ENCODE assay signal across 25 cellular contexts in the genomic region with DNA sequence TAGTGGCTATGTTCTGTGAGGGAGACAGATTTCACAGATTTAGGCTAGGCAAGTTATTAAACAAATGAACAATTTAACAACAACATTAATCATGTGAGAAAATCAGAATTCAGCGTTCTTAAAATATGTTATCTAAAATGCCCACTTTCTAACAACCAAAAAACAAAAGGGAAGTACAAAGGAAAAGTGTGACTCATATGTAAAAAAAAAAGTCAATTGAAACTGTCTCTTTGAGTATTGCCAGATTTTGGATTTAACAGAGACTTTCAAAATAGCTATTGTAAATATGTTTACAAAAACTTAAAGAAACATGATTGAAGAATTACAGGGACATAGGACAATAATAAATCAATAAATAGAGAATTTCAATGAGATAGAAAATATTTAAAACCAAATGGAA. TPM values are rescaled to one million over a fixed set of nuclear protein-coding genes. Genes with fewer than 3 reads are reported as not detected.
"Had no signal": no experiment of that assay in that cellular context is flagged by ENCODE, and none has a peak within 500 bp of the region (broad histone marks: within the 10 kb centered on the region; RNA-seq: fewer than 3 reads in every experiment).

No MANE protein-coding gene starts in this region.

- H3K9me3 Mint-ChIP-seq: activated T-helper 17 cell treated with anti-CD3 and anti-CD28 coated beads, Interleukin-2, amount 50 U/mL, for 72 hours had no signal

- H3K36me3 ChIP-seq: colonic mucosa, spleen, thoracic aorta, upper lobe of left lung had no signal

- H3K9me3 ChIP-seq: colonic mucosa had no signal

- H3K4me3 ChIP-seq: colonic mucosa, hepatocyte, lung, spleen, thoracic aorta, upper lobe of left lung had no signal

- ATAC-seq: activated T-helper 17 cell treated with anti-CD3 and anti-CD28 coated beads, Interleukin-2, amount 50 U/mL, for 72 hours; left colon; stimulated activated naive B cell treated with anti-CD40 and anti-IgM and Interleukin-4, amounts not matched to agents 10 μg/mL and 1 μg/mL and 100 μg/mL, for 72 hours had no signal

- DNase-seq: activated B cell treated with CpG ODN at 0.5 μM for 24 hours; activated CD4-positive, alpha-beta memory T cell treated with anti-CD3 and anti-CD28 coated beads, Interleukin-2, amount 10 ng/mL, durations not matched to agents 7 days and 5 days; activated CD4-positive, alpha-beta T cell treated with anti-CD3 and anti-CD28 coated beads for 48 hours; activated naive CD4-positive, alpha-beta T cell treated with Interleukin-2 at 50 U/mL for 16 hours; activated T-cell treated with anti-CD3 and anti-CD28 coated beads, Interleukin-2, amount 50 U/mL, for 1 hour; anterior cingulate cortex; colonic mucosa; erythroblast; foreskin fibroblast; islet precursor cell; left colon; spleen; stimulated activated naive B cell treated with anti-CD40 and anti-IgM and Interleukin-4, amounts not matched to agents 10 μg/mL and 1 μg/mL and 100 μg/mL, for 72 hours; upper lobe of left lung had no signal

- H3K27ac ChIP-seq: colonic mucosa, hepatocyte, parathyroid adenoma, thoracic aorta, upper lobe of left lung had no signal

- H3K4me3 Mint-ChIP-seq: activated B cell treated with CpG ODN at 0.5 μM for 24 hours; activated CD4-positive, alpha-beta memory T cell treated with anti-CD3 and anti-CD28 coated beads, Interleukin-2, amount 10 ng/mL, durations not matched to agents 7 days and 5 days; activated T-helper 17 cell treated with anti-CD3 and anti-CD28 coated beads, Interleukin-2, amount 50 U/mL, for 72 hours; brain; central memory CD8-positive, alpha-beta T cell; mesothelial cell of epicardium; nephron; stimulated activated naive B cell treated with anti-CD40 and anti-IgM and Interleukin-4, amounts not matched to agents 10 μg/mL and 1 μg/mL and 100 μg/mL, for 72 hours had no signal

- H3K4me1 Mint-ChIP-seq: brain; central memory CD8-positive, alpha-beta T cell; mesothelial cell of epicardium; nephron had no signal

- H3K27ac Mint-ChIP-seq: activated B cell treated with CpG ODN at 0.5 μM for 24 hours; activated CD4-positive, alpha-beta memory T cell treated with anti-CD3 and anti-CD28 coated beads, Interleukin-2, amount 10 ng/mL, durations not matched to agents 7 days and 5 days; activated T-helper 17 cell treated with anti-CD3 and anti-CD28 coated beads, Interleukin-2, amount 50 U/mL, for 72 hours; brain; mesothelial cell of epicardium; nephron; stimulated activated naive B cell treated with anti-CD40 and anti-IgM and Interleukin-4, amounts not matched to agents 10 μg/mL and 1 μg/mL and 100 μg/mL, for 72 hours had no signal

- H3K27me3 ChIP-seq: colonic mucosa, hepatocyte, upper lobe of left lung had no signal

- H3K36me3 Mint-ChIP-seq: brain, mesothelial cell of epicardium had no signal

- H3K4me1 ChIP-seq: colonic mucosa, parathyroid adenoma had no signal

RNA-seq across cellular contexts. Expression of a gene that starts 34.8 kb away (rescaled TPM):
- total RNA-seq: T-helper 2 cell treated with Interferon-gamma antibody and Interleukin-4, amounts not matched to agents 100 ng/mL and 5 ng/mL, for 36 hours had no signal

RNA-seq across cellular contexts. Expression of a gene that starts 45.0 kb away (rescaled TPM):
- total RNA-seq: renal cortical epithelial cell had no signal
